ENCODE assay signal across 1 cellular context in the genomic region with DNA sequence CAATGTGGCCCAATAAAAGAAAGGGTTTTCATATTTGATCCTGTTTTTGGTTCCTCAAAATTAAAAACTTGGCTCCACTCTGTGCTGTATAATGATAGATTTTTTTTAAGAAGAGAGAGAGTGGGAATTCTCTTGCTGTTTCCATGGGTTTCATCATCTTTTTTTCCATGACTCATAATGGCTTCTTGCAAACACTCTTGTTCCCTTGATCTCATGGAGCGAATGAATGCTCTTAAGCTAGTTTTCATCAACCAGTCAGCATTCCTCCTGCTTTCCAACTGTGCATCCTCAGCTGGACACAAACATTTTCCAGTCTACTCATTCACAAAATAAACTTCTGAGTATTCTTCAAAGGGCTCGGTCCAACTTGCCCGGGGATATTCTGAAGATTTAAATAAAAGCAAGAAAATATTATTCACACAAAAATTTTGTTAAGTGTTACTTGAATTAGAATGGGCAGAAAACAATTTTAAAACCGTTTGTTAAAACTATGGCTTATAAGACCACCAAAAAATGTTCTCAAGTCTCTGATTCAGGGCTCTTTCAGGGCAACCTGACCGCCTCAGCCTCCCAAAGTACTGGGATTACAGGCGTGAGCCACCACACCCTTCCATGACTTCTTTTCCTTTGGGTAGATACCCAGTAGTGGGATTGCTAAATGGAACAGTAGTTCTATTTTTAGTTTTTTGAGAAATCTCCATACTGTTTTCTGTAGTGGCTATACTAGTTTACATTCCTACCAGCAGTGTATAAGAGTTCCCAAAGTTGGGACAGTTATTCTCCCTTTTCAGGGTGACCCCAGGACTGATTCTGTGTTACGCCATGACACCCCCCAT.
TF ChIP-seq lines count a peak whose summit lies in the region.

No MANE protein-coding gene starts in this region.

TF ChIP-seq in HepG2, 621 proteins besides CTCF, POLR2A, EP300 and RAD21 (continued from another document):
- TF ChIP-seq, protein P1, sequence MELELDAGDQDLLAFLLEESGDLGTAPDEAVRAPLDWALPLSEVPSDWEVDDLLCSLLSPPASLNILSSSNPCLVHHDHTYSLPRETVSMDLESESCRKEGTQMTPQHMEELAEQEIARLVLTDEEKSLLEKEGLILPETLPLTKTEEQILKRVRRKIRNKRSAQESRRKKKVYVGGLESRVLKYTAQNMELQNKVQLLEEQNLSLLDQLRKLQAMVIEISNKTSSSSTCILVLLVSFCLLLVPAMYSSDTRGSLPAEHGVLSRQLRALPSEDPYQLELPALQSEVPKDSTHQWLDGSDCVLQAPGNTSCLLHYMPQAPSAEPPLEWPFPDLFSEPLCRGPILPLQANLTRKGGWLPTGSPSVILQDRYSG (CRISPR knock-in tag; IDR thresholded peaks at IDR 0.05) = no peak
- no peak for TF ChIP-seq ZEB1 (IDR thresholded peaks at IDR 0.05; ENCODE audit: insufficient replicate concordance, low read depth)
TF ChIP-seq in HepG2: peak in this region for 27.
